ENCODE assay signal across 24 cellular contexts in genomic region chr20:57818418-57818817, GRCh38.
DNase-seq lines count a peak whose midpoint lies in the region; ATAC-seq and TF ChIP-seq lines count a peak whose summit lies in the region.
"Had no signal": no experiment of that assay in that cellular context is flagged by ENCODE, and none has a peak within 500 bp of the region (broad histone marks: within the 10 kb centered on the region; RNA-seq: fewer than 3 reads in every experiment).

No MANE protein-coding gene starts in this region.

- H3K36me3 Mint-ChIP-seq in glutamatergic neuron (ENCODE audit: unreplicated experiment): no peaks in the 10 kb centered on the region
- H3K36me3 Mint-ChIP-seq: CD4-positive, CD25-positive, alpha-beta regulatory T cell had no signal

- H3K4me3 ChIP-seq in prostate gland: no peak overlapping the region
- no peak overlapping the region for H3K4me3 ChIP-seq in body of pancreas
- H3K4me3 ChIP-seq: BLaER1, MG63, SK-N-MC had no signal

- TF ChIP-seq POLR2A in prostate gland (IDR thresholded peaks at IDR 0.05) (no peak), body of pancreas (IDR thresholded peaks at IDR 0.05) (no peak)

- no peaks in the 10 kb centered on the region for H3K36me3 ChIP-seq in prostate gland
- no peaks in the 10 kb centered on the region for H3K36me3 ChIP-seq in body of pancreas (replicated peaks in 1 of 2; ENCODE audit: insufficient read depth in 1 of 2, low read depth in 2 of 2)
- H3K36me3 ChIP-seq: BLaER1, MG63 had no signal

- H3K27ac ChIP-seq in prostate gland (no peak overlapping the region), body of pancreas (no peak overlapping the region)
- H3K27ac ChIP-seq: BLaER1, SK-N-MC had no signal

- DNase-seq in Right ventricle myocardium inferior (ENCODE audit: missing footprints): no peak
- DNase-seq in cardiac septum (ENCODE audit: low spot score): no peak
- peak; percentile 25 for DNase-seq in SK-N-DZ (ENCODE audit: low spot score)
- no peak for DNase-seq in glutamatergic neuron
- peak; percentile 68 for DNase-seq in retina
- no peak for DNase-seq in NCI-H187 treated with DMSO at 0.1 percent for 48 hours (lab: John Stamatoyannopoulos, UW)
- no peak for DNase-seq in prostate gland (ENCODE audit: low spot score)
- DNase-seq in body of pancreas: no peak
- DNase-seq: 8988T; CD4-positive, CD25-positive, alpha-beta regulatory T cell; DMS53; H7; KBM-7; MG63; NCI-H1105 treated with DMSO at 0.1 percent for 48 hours; NCI-H146; NCI-H2029; NCI-H2227 treated with DMSO at 0.1 percent for 48 hours; NCI-H510A; NCI-H69; RPMI8226; SHP77 treated with DMSO at 0.1 percent for 48 hours had no signal

- H3K27ac Mint-ChIP-seq in glutamatergic neuron (ENCODE audit: unreplicated experiment): peak overlapping the region; percentile 3
- H3K27ac Mint-ChIP-seq: CD4-positive, CD25-positive, alpha-beta regulatory T cell had no signal

- H3K4me3 Mint-ChIP-seq in glutamatergic neuron (ENCODE audit: unreplicated experiment): no peak overlapping the region

- 73% methylated on average over 4 of the region's 4 CpGs for WGBS in prostate gland
- WGBS in body of pancreas, 2 donors: 42 to 63% methylated on average over 4 of the region's 4 CpGs

- no peak for TF ChIP-seq CTCF in glutamatergic neuron (IDR thresholded peaks at IDR 0.05; ENCODE audit: partially characterized antibody, unreplicated experiment)
- no peak for TF ChIP-seq CTCF in prostate gland (IDR thresholded peaks at IDR 0.05)
- TF ChIP-seq CTCF in body of pancreas (IDR thresholded peaks at IDR 0.05): no peak

- H3K4me1 Mint-ChIP-seq in glutamatergic neuron (ENCODE audit: low read depth, unreplicated experiment): peaks cover 31% of the 10 kb centered on the region
- H3K4me1 Mint-ChIP-seq: CD4-positive, CD25-positive, alpha-beta regulatory T cell had no signal

- H3K27me3 ChIP-seq in prostate gland (replicated peaks; ENCODE audit: insufficient read depth): no peaks in the 10 kb centered on the region
- no peaks in the 10 kb centered on the region for H3K27me3 ChIP-seq in body of pancreas
- H3K27me3 ChIP-seq: BLaER1 had no signal

- intact Hi-C loops in Right ventricle myocardium inferior (cut with DNase I) (no loop called here), cardiac septum (cut with DNase I) (no loop called here), prostate gland (cut with DNase I) (no loop called here), body of pancreas (cut with DNase I) (no loop called here)

- H3K9me3 ChIP-seq in prostate gland (no peaks in the 10 kb centered on the region), body of pancreas (no peaks in the 10 kb centered on the region)
- H3K9me3 ChIP-seq: MG63 had no signal

- ATAC-seq in Right ventricle myocardium inferior: peak; percentile 37
- no peak for ATAC-seq in body of pancreas

- peaks cover 5% of the 10 kb centered on the region for H3K27me3 Mint-ChIP-seq in glutamatergic neuron (ENCODE audit: unreplicated experiment)

- peaks cover 2% of the 10 kb centered on the region for H3K9me3 Mint-ChIP-seq in glutamatergic neuron (ENCODE audit: unreplicated experiment)

- H3K4me1 ChIP-seq in prostate gland (replicated peaks) (no peaks in the 10 kb centered on the region), body of pancreas (no peaks in the 10 kb centered on the region)

Comparison
In these comparisons a context has a peak if more than half of its experiments do, and no peak if none do; other contexts are left out.
1. DNase-seq: peak in SK-N-DZ (single experiment) and retina (single experiment); none in Right ventricle myocardium inferior (single experiment), cardiac septum (single experiment), glutamatergic neuron (single experiment), NCI-H187 treated with DMSO at 0.1 percent for 48 hours (single experiment), prostate gland (single experiment) and body of pancreas (0 of 4).